Comparison of ENCODE assay signal across 1 cellular context in genomic region chr6:163836916-163837660, GRCh38.
TF ChIP-seq lines count a peak whose summit lies in the region.

No MANE protein-coding gene starts in this region.

TF ChIP-seq in GM23338, 12 proteins besides CTCF, POLR2A, EP300 and RAD21 (continued from another document):
- no peak for TF ChIP-seq ZNF462 (CRISPR knock-in tag; IDR thresholded peaks at IDR 0.05)
- TF ChIP-seq ETS1 (IDR thresholded peaks at IDR 0.05): no peak
